ENCODE assay signal across 9 cellular contexts in the genomic region with DNA sequence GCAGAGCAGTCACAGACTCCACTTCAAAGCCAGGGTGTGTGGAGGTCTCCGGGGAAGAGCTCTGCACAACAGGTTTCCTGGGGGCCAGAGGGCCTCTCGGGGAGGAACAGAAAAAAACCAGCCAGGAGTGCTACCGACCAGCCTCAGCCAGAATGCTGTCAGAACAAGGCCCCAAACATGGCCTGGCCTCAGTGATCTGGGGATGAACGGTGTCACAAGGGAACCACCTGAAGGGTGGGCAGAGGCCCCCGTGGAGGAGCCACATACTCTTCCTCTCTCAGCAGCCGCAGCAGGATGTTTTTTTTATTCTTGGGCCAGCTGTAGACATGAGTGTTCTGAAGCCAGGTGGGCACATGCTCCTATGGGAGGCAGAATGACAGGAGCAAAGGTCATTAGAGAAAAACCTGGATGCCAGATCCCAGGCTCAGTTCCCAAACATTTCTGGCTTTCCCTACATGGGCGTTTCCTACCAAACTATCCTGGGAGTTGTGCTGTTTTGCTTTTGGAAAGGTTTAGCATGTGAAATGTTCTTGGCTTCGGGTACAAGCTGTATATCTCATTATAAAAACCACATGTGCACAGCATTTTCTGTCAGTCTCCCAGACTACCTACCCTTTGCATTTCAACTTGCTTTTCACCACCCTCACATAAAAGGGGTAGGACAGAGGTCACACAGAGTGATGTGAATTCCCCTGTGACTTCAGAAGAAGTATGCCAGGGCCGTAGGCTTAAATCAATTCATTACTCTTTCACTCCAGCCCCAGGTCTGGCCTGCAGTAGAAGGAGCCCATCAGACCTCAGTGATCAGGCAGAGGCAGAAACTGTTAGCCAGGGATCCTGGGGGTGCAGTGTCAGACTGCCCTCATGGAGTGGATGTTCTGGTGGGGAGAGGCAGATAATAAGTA. TPM values are rescaled to one million over a fixed set of nuclear protein-coding genes. Genes with fewer than 3 reads are reported as not detected.
DNase-seq lines count a peak whose midpoint lies in the region; ATAC-seq and TF ChIP-seq lines count a peak whose summit lies in the region.
"Had no signal": no experiment of that assay in that cellular context is flagged by ENCODE, and none has a peak within 500 bp of the region (broad histone marks: within the 10 kb centered on the region; RNA-seq: fewer than 3 reads in every experiment).

No MANE protein-coding gene starts in this region.

- POLR2A ChIA-PET in RWPE1 (lab: Yijun Ruan, JAX; ENCODE audit: low non-redundant PET) = no interaction called here

- peaks cover 7% of the 10 kb centered on the region for H3K4me1 ChIP-seq in cardiac muscle cell (ENCODE audit: low read depth)

- CTCF ChIA-PET in RWPE1 (lab: Yijun Ruan, JAX) = no interaction called here

- no peaks in the 10 kb centered on the region for H3K9me3 ChIP-seq in cardiac muscle cell (ENCODE audit: low read depth)

- H3K4me3 ChIP-seq in cardiac muscle cell (no peak overlapping the region), skin epidermis (no peak overlapping the region)

- TF ChIP-seq CTCF in RWPE1 (conservative IDR thresholded peaks at IDR 0.05; ENCODE audit: low read depth) (no peak), cardiac muscle cell (IDR thresholded peaks at IDR 0.05; ENCODE audit: low read depth, low read length) (no peak)

- peaks cover 8% of the 10 kb centered on the region for H3K36me3 ChIP-seq in cardiac muscle cell

- H3K27ac ChIP-seq in RWPE1 (peak overlapping the region; percentile 81), cardiac muscle cell (peak overlapping the region; percentile 71), skin epidermis (peak overlapping the region in 17 of 21 experiments; percentile 8 to 82 (median 60))

- DNase-seq in ELF-1 (ENCODE audit: low read depth, low spot score) (peak; percentile 45), RWPE1 (ENCODE audit: low spot score) (no peak), cardiac muscle cell (ENCODE audit: low read depth in 1 of 2, low spot score in 1 of 2) (peak in 1 of 2 donors; percentile 66), NCI-H1105 treated with DMSO at 0.1 percent for 48 hours (lab: John Stamatoyannopoulos, UW) (no peak), globus pallidus (ENCODE audit: low spot score) (no peak)
- DNase-seq in stimulated activated CD4-positive, alpha-beta T cell treated with anti-CD3 and anti-CD28 coated beads, Interleukin-2, amount 100 ng/mL, for 24 hours = no peak
- DNase-seq: cortex of kidney had no signal

- H3K27me3 ChIP-seq in cardiac muscle cell = no peaks in the 10 kb centered on the region

- no peak for ATAC-seq in GM18868 (IDR thresholded peaks at IDR 0.05; ENCODE audit: unreplicated experiment)

RNA-seq across cellular contexts. Expression of gene TRAF3IP2, which starts 46.2 kb away (rescaled TPM):
- 19.0 and 28.9 TPM in 2 replicates for total RNA-seq in cardiac muscle cell
- polyA plus RNA-seq in cardiac muscle cell = 15.2 and 20.8 TPM in 2 replicates
